Comparison of ENCODE assay signal across 1 cellular context in the genomic region with DNA sequence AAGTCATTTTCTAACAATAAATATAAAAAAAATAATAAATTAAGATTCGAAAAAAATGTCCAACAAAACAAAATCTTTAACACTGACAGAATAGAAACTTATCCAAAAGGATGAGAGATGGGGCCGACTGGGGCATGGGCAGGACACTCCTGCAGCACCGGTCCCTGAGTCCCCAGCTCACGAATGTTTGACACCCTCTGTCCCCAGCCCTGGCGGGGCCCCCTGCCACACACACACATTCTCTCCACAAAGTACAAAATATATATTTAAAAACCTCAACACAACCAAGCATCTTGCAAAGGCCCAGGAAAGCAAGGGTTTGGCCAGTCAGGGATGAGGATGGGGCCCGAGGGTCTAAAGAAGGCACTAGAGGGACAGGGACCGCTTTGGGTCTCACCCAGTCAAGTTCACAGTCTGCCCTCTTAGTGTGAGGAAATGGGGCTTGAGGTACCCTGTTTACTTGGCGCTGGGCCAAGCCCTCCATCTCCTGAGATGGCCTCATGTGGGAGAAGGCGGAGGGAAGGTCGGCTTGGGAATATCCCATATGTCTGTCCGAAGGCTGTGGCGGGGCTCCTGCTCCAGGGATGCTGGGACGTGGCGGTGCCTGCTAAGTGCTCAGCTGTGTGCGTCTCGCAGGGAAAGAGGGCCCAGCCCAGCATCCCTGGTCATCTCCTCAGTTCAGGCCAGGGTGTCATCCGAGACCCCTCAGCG.
TF ChIP-seq lines count a peak whose summit lies in the region.

No MANE protein-coding gene starts in this region.

TF ChIP-seq in endothelial cell of umbilical vein, 7 proteins besides CTCF, POLR2A, EP300 and RAD21 (continued from another document):
- TF ChIP-seq FOS (IDR thresholded peaks at IDR 0.05; ENCODE audit: borderline replicate concordance, insufficient read depth, low read length), result no peak
